23 cellular contexts compared by ENCODE assay signal in genomic region chr17:38440614-38441397, GRCh38. TPM values are rescaled to one million over a fixed set of nuclear protein-coding genes. Genes with fewer than 3 reads are reported as not detected.
DNase-seq lines count a peak whose midpoint lies in the region; ATAC-seq, FAIRE-seq and TF ChIP-seq lines count a peak whose summit lies in the region.
"Had no signal": no experiment of that assay in that cellular context is flagged by ENCODE, and none has a peak within 500 bp of the region (broad histone marks: within the 10 kb centered on the region; RNA-seq: fewer than 3 reads in every experiment).

No MANE protein-coding gene starts in this region.

- H4K91ac ChIP-seq in H1 (replicated peaks; ENCODE audit: insufficient read length, low read length): peak overlapping the region; percentile 89

- H4K8ac ChIP-seq in H1 (ENCODE audit: extremely low read depth, insufficient read depth, low read length): peak overlapping the region; percentile 45

- peak overlapping the region; percentile 75 for H4K5ac ChIP-seq in H1 (ENCODE audit: insufficient read length, low read depth, low read length)

- H3K14ac ChIP-seq in H1 (ENCODE audit: insufficient read length): peak overlapping the region; percentile 5

- FAIRE-seq in H1 (lab: Jason Lieb, UNC): no peak
- FAIRE-seq: GM19239, keratinocyte had no signal

- DNase-seq in H1 (ENCODE audit: low read depth in 1 of 2, low spot score in 2 of 2) (peak; percentile 63 to 81), iPS-NIHi7 (ENCODE audit: extremely low spot score) (peak; percentile 88), substantia nigra (lab: John Stamatoyannopoulos, UW) (peak in 1 of 49 donors; percentile 65), DMS153 treated with DMSO at 0.1 percent for 48 hours (lab: John Stamatoyannopoulos, UW; ENCODE audit: unreplicated experiment) (no peak), NCI-H2196 treated with DMSO at 0.1 percent for 48 hours (lab: John Stamatoyannopoulos, UW; ENCODE audit: unreplicated experiment) (no peak)
- DNase-seq: activated CD4-positive, alpha-beta memory T cell treated with anti-CD3 and anti-CD28 coated beads for 36 hours; activated T-cell treated with anti-CD3 and anti-CD28 coated beads, Interleukin-2, amount 50 U/mL, for 24 hours; body of pancreas; CD8-positive, alpha-beta memory T cell; dermis blood vessel endothelial cell; erythroblast; mesenchymal stem cell; NCI-H1105 treated with DMSO at 0.1 percent for 48 hours; NCI-H526 treated with DMSO at 0.1 percent for 48 hours; SIG-M5 had no signal

- H3K23ac ChIP-seq in H1 (ENCODE audit: insufficient read length): no peak overlapping the region

- peak overlapping the region; percentile 11 for H3K56ac ChIP-seq in H1 (replicated peaks; ENCODE audit: insufficient read length, low read depth, low read length)

- H3K4me1 ChIP-seq in HUES6 (ENCODE audit: control insufficient read depth, insufficient read depth, low read length): peaks cover 42% of the 10 kb centered on the region
- H3K4me1 ChIP-seq in H1 (replicated peaks in 1 of 4; ENCODE audit: control insufficient read depth in 3 of 4, insufficient read depth in 4 of 4, low read length in 3 of 4): peaks cover 3 to 42% (median 24%) of the 10 kb centered on the region in 4 experiments

- peak overlapping the region; percentile 97; the same call in 1 of the 2 replicates for H2BK15ac ChIP-seq in H1 (ENCODE audit: low read length)

- peak in 1 of 2 experiments; percentile 49; a peak in 1 of 3 replicates for TF ChIP-seq POLR2A in H1 (IDR thresholded peaks at IDR 0.05; ENCODE audit: control extremely low read depth in 1 of 2, low read depth in 2 of 2, low read length in 2 of 2)

- ATAC-seq in GM18867 (IDR thresholded peaks at IDR 0.05; ENCODE audit: unreplicated experiment): no peak
- no peak for ATAC-seq in GM21619 (IDR thresholded peaks at IDR 0.05; ENCODE audit: unreplicated experiment)
- ATAC-seq: body of pancreas; natural killer cell treated with Interleukin-12 subunit alpha and Interleukin-12 subunit beta and Interleukin-15 and Interleukin-18, amount 100 ng/mL, for 72 hours had no signal

- TF ChIP-seq EP300 in H1 (IDR thresholded peaks at IDR 0.05; ENCODE audit: borderline replicate concordance in 1 of 2, low read depth in 2 of 2, low read length in 2 of 2): peak in 1 of 2 experiments; percentile 78; a peak in 1 of 3 replicates

- H2AFZ ChIP-seq in H1 (ENCODE audit: low read length): no peak overlapping the region

- H3K4me2 ChIP-seq in H1 (ENCODE audit: insufficient read depth in 1 of 2, low read depth in 2 of 2, low read length in 2 of 2): peak overlapping the region; percentile 37 to 56

- peak overlapping the region; percentile 13; the same call in 1 of the 2 replicates for H2BK20ac ChIP-seq in H1 (ENCODE audit: low read length)

- H3K79me1 ChIP-seq in H1 (ENCODE audit: low read depth, low read length): peaks cover 12% of the 10 kb centered on the region

- H3K4ac ChIP-seq in H1 (replicated peaks; ENCODE audit: insufficient read length, low read depth, low read length): no peak overlapping the region

- CTCF ChIA-PET in H1 (lab: Charles Lee; ENCODE audit: partially characterized antibody): interaction anchor here (0.6 to 12.9 kb wide), 17 partner anchors 10 to 227 kb away, joined by 3 to 204 read pairs (median 4); partner anchors contain the start of gene ARHGAP23

- POLR2A ChIA-PET in H1 (lab: Charles Lee; ENCODE audit: partially characterized antibody): interaction anchor here (0.9 to 10.5 kb wide), 9 partner anchors 9 to 67 kb away, joined by 3 to 107 read pairs (median 9); partner anchors contain the start of gene ARHGAP23

- H3K18ac ChIP-seq in H1 (ENCODE audit: extremely low read depth, low read length): peak overlapping the region; percentile 93

- H2BK12ac ChIP-seq in H1 (ENCODE audit: low read depth, low read length): peak overlapping the region; percentile 92

- H3K9me3 ChIP-seq in HUES6 (ENCODE audit: control insufficient read depth, insufficient read depth, low read depth, low read length) (no peaks in the 10 kb centered on the region), H1 (ENCODE audit: insufficient read depth in 2 of 2, low read depth in 1 of 2, low read length in 1 of 2) (no peaks in the 10 kb centered on the region)
- H3K9me3 ChIP-seq: body of pancreas, tibial nerve had no signal

- H3K79me2 ChIP-seq in H1 (ENCODE audit: control insufficient read depth in 1 of 2, insufficient read depth in 2 of 2, low read length in 2 of 2): peaks cover 0 to 73% of the 10 kb centered on the region in 2 experiments; a peak in 2 of 4 replicates

- TF ChIP-seq RAD21 in H1 (IDR thresholded peaks at IDR 0.05 in 1 of 2, conservative IDR thresholded peaks at IDR 0.05 in 1 of 2; ENCODE audit: low read depth in 2 of 2, low read length in 2 of 2): no peak

- H2BK5ac ChIP-seq in H1 (ENCODE audit: low read depth, low read length): peak overlapping the region; percentile 95

- H3K27ac ChIP-seq in HUES6 (ENCODE audit: low read depth, low read length) (peak overlapping the region; percentile 30; the same call in 1 of the 2 replicates), H1 (ENCODE audit: low read depth, low read length) (peak overlapping the region; percentile 62), substantia nigra (ENCODE audit: low read depth, low read length, poor library complexity, severe bottlenecking) (peak overlapping the region; percentile 62)
- H3K27ac ChIP-seq: body of pancreas, VCaP had no signal

- no peaks in the 10 kb centered on the region for H3K36me3 ChIP-seq in HUES6 (ENCODE audit: control insufficient read depth, insufficient read depth, low read length)
- H3K36me3 ChIP-seq in H1 (ENCODE audit: control insufficient read depth in 2 of 4, insufficient read depth in 4 of 4, low read length in 3 of 4): no peaks in the 10 kb centered on the region
- H3K36me3 ChIP-seq: tibial nerve had no signal

- H2AK5ac ChIP-seq in H1 (ENCODE audit: low read depth, low read length): peak overlapping the region; percentile 48; the same call in 1 of the 2 replicates

- H3K27me3 ChIP-seq in HUES6 (ENCODE audit: control insufficient read depth, insufficient read depth, low read length): no peaks in the 10 kb centered on the region
- H3K27me3 ChIP-seq in H1 (replicated peaks in 1 of 4; ENCODE audit: control insufficient read depth in 3 of 4, extremely low read depth in 1 of 4, insufficient read depth in 3 of 4, low read length in 3 of 4): no peaks in the 10 kb centered on the region
- H3K27me3 ChIP-seq: body of pancreas, tibial nerve had no signal

- 46% methylated on average over 16 of the region's 16 CpGs; no CpG with 5 or more reads in 1 of the 2 experiments for WGBS in H1 (ENCODE audit: extremely low coverage in 1 of 2, insufficient coverage in 1 of 2, insufficient read length in 1 of 2, insufficient replicate concordance in 2 of 2, low coverage in 1 of 2, low lambda C conversion rate in 2 of 2, missing lambda C conversion rate in 1 of 2), 2 experiments

- H3K9ac ChIP-seq in HUES6 (ENCODE audit: low read length): peak overlapping the region; percentile 4
- no peak overlapping the region for H3K9ac ChIP-seq in H1 (replicated peaks in 1 of 4; ENCODE audit: extremely low read depth in 1 of 4, low read depth in 3 of 4, low read length in 3 of 4)

- H4K20me1 ChIP-seq in H1 (replicated peaks in 1 of 2; ENCODE audit: control insufficient read depth in 1 of 2, insufficient read depth in 2 of 2, low read length in 2 of 2): peaks cover 0 to 3% of the 10 kb centered on the region in 2 experiments

- H3K4me3 ChIP-seq in HUES6 (ENCODE audit: low read depth, low read length): no peak overlapping the region
- peak overlapping the region in 1 of 4 experiments; percentile 34; a peak in 3 of 8 replicates for H3K4me3 ChIP-seq in H1 (ENCODE audit: extremely low read depth in 1 of 4, insufficient read depth in 2 of 4, low read depth in 3 of 4, low read length in 4 of 4)
- H3K4me3 ChIP-seq: body of pancreas, tibial nerve had no signal

- peak overlapping the region; percentile 81 for H2BK120ac ChIP-seq in H1 (replicated peaks; ENCODE audit: low read depth, low read length)

- TF ChIP-seq CTCF in H1 (IDR thresholded peaks at IDR 0.05; ENCODE audit: control extremely low read depth in 1 of 3, insufficient read depth in 1 of 3, low read depth in 1 of 3, low read length in 3 of 3): no peak

- H3K23me2 ChIP-seq in H1 (ENCODE audit: low read depth, low read length): no peaks in the 10 kb centered on the region

TF ChIP-seq in H1, 55 proteins besides CTCF, POLR2A, EP300 and RAD21 (continues in another document):
- TF ChIP-seq BRCA1 (IDR thresholded peaks at IDR 0.05; ENCODE audit: low read depth, low read length) (no peak), RNF2 (IDR thresholded peaks at IDR 0.05; ENCODE audit: borderline replicate concordance, low read depth, low read length, missing control alignments, poor library complexity, severe bottlenecking) (no peak), SRF (IDR thresholded peaks at IDR 0.05; ENCODE audit: low read depth, low read length) (no peak), RBBP5 (IDR thresholded peaks at IDR 0.05; ENCODE audit: borderline replicate concordance, low read depth, low read length) (0 out of 2 replicates have a peak, but pooled peaks have one; percentile 49), MAX (IDR thresholded peaks at IDR 0.05) (0 out of 2 replicates have a peak, but pooled peaks have one; percentile 43), TBP (IDR thresholded peaks at IDR 0.05; ENCODE audit: low read depth, low read length) (peak; percentile 30; the same call in 1 of the 2 replicates), POLR2AphosphoS5 (IDR thresholded peaks at IDR 0.05; ENCODE audit: low read depth, low read length) (peak; percentile 75), SUZ12 (IDR thresholded peaks at IDR 0.05; ENCODE audit: low read length) (no peak), CTBP2 (IDR thresholded peaks at IDR 0.05; ENCODE audit: borderline replicate concordance, insufficient read depth, insufficient read length, low read length) (no peak), SIX5 (IDR thresholded peaks at IDR 0.05; ENCODE audit: low read depth, low read length) (no peak), KDM4A (IDR thresholded peaks at IDR 0.05; ENCODE audit: low read depth, low read length, severe bottlenecking) (no peak)

RNA-seq across cellular contexts. Expression of gene ARHGAP23, which starts 12.5 kb away (rescaled TPM):
- 107 and 108 TPM in 2 replicates for total RNA-seq in H1 (2021; fragmentation: NEBNext Ultra II Directional; extraction: Animal tissue kit (Norgen Biotek cat#: 25700))
- 16.3 and 28.6 TPM in 2 replicates for polyA plus RNA-seq in H1 (2011; rRNA removed)
- 21.0 TPM for polyA plus RNA-seq in H1 (2011; cell fraction: cytosol; rRNA removed)
- polyA plus RNA-seq in H1 (2011; cell fraction: nucleus; rRNA removed): 52.6 TPM
- polyA plus RNA-seq in H1 (2012, experiment 1 of 2): 39.3 to 66.4 TPM (median 42.6 TPM) in 4 replicates
- polyA plus RNA-seq in H1 (2012, experiment 2 of 2): 39.0 TPM
- 43.2 TPM for polyA plus RNA-seq in H1 (2013, experiment 1 of 2)
- polyA plus RNA-seq in H1 (2013, experiment 2 of 2): 43.6 TPM
- polyA minus RNA-seq in H1 (2011; rRNA and poly(A)+ RNA removed): 23.8 and 36.4 TPM in 2 replicates
- 25.8 TPM for polyA minus RNA-seq in H1 (2011; cell fraction: cytosol; rRNA and poly(A)+ RNA removed)
- 69.0 TPM for polyA minus RNA-seq in H1 (2011; cell fraction: nucleus; rRNA and poly(A)+ RNA removed)
- polyA plus RNA-seq: CD8-positive, alpha-beta memory T cell had no signal

Comparison
In these comparisons a context has a peak if more than half of its experiments do, and no peak if none do; other contexts are left out.
1. DNase-seq: peak in H1 (2 of 2) and iPS-NIHi7 (single experiment); none in DMS153 treated with DMSO at 0.1 percent for 48 hours (single experiment) and NCI-H2196 treated with DMSO at 0.1 percent for 48 hours (single experiment).
2. Peak in every context shown above with its lines, with median percentiles within 50 percentile points of each other: H3K27ac ChIP-seq.